Comparison of ENCODE assay signal across 8 cellular contexts in the genomic region with DNA sequence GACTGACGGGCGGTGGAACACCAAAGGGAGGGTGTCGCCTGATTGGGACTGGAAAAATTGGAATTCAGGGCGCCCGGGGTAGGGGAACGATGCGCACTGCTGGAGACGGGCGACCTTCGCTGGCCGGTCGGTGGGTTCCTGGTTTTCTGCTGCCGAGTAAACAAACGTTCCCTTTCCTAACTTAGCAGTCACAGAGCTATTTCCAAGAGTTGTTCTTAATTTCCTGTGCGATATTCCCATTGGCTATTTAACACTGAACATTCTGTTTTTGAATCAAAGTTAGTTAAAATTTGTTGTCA. TPM values are rescaled to one million over a fixed set of nuclear protein-coding genes. Genes with fewer than 3 reads are reported as not detected.
A peak's percentile ranks its signal among the peaks of the same experiment; 100 is the strongest.
DNase-seq lines count a peak whose midpoint lies in the region; ATAC-seq and TF ChIP-seq lines count a peak whose summit lies in the region.

No MANE protein-coding gene starts in this region.

- H3K4me1 ChIP-seq in BE2C (no peaks in the 10 kb centered on the region), adipocyte (ENCODE audit: control insufficient read depth, insufficient read depth, low read length) (no peaks in the 10 kb centered on the region), iPS-15b (ENCODE audit: control insufficient read depth, insufficient read depth, low read length) (no peaks in the 10 kb centered on the region)

- H3K9ac ChIP-seq in adipocyte (ENCODE audit: low read length), result peak overlapping the region; percentile 83
- peak overlapping the region; percentile 75 for H3K9ac ChIP-seq in iPS-15b (ENCODE audit: low read depth, low read length)

- H3K27ac Mint-ChIP-seq in stimulated activated effector memory CD8-positive, alpha-beta T cell treated with anti-CD3 and anti-CD28 coated beads, Interleukin-12 subunit alpha, Interleukin-12 subunit beta, amount 100 ng/mL, for 72 hours, result peak overlapping the region; percentile 98

- H3K27me3 ChIP-seq in BE2C, result no peaks in the 10 kb centered on the region
- no peaks in the 10 kb centered on the region for H3K27me3 ChIP-seq in adipocyte (replicated peaks; ENCODE audit: control insufficient read depth, insufficient read depth, low read length)
- H3K27me3 ChIP-seq in iPS-15b (ENCODE audit: control insufficient read depth, insufficient read depth, low read length), result no peaks in the 10 kb centered on the region

- peaks cover 21% of the 10 kb centered on the region for H3K36me3 Mint-ChIP-seq in stimulated activated effector memory CD8-positive, alpha-beta T cell treated with anti-CD3 and anti-CD28 coated beads, Interleukin-12 subunit alpha, Interleukin-12 subunit beta, amount 100 ng/mL, for 72 hours

- H3K4me3 Mint-ChIP-seq in stimulated activated effector memory CD8-positive, alpha-beta T cell treated with anti-CD3 and anti-CD28 coated beads, Interleukin-12 subunit alpha, Interleukin-12 subunit beta, amount 100 ng/mL, for 72 hours, result peak overlapping the region; percentile 98

- DNase-seq in BE2C (no peak), HK-2 (ENCODE audit: unreplicated experiment) (peak; percentile 29), adipocyte (ENCODE audit: low read depth) (peak; percentile 62)
- DNase-seq in stimulated activated effector memory CD8-positive, alpha-beta T cell treated with anti-CD3 and anti-CD28 coated beads, Interleukin-12 subunit alpha, Interleukin-12 subunit beta, amount 100 ng/mL, for 72 hours (ENCODE audit: low spot score in 2 of 2), result no peak
- DNase-seq in stimulated activated CD4-positive, alpha-beta T cell treated with anti-CD3 and anti-CD28 coated beads, Interleukin-1b, Interleukin-23, amount 100 ng/mL, for 48 hours, result no peak

- H3K36me3 ChIP-seq in BE2C (no peaks in the 10 kb centered on the region), adipocyte (ENCODE audit: control insufficient read depth, insufficient read depth, low read length, severe bottlenecking) (no peaks in the 10 kb centered on the region), iPS-15b (ENCODE audit: control insufficient read depth, insufficient read depth, low read length) (peaks cover 4% of the 10 kb centered on the region)

- ATAC-seq in GM19035 (IDR thresholded peaks at IDR 0.05; ENCODE audit: unreplicated experiment) (peak; percentile 14), HG03196 (IDR thresholded peaks at IDR 0.05; ENCODE audit: unreplicated experiment) (no peak)
- peak; percentile 3 for ATAC-seq in stimulated activated effector memory CD8-positive, alpha-beta T cell treated with anti-CD3 and anti-CD28 coated beads, Interleukin-12 subunit alpha, Interleukin-12 subunit beta, amount 100 ng/mL, for 72 hours

- H3K9me3 ChIP-seq in BE2C, result no peaks in the 10 kb centered on the region
- H3K9me3 ChIP-seq in adipocyte (ENCODE audit: control insufficient read depth, low read length), result no peaks in the 10 kb centered on the region
- no peaks in the 10 kb centered on the region for H3K9me3 ChIP-seq in iPS-15b (ENCODE audit: control insufficient read depth, insufficient read depth, low read length)

- no peaks in the 10 kb centered on the region for H3K9me3 Mint-ChIP-seq in stimulated activated effector memory CD8-positive, alpha-beta T cell treated with anti-CD3 and anti-CD28 coated beads, Interleukin-12 subunit alpha, Interleukin-12 subunit beta, amount 100 ng/mL, for 72 hours

- TF ChIP-seq CTCF in BE2C (IDR thresholded peaks at IDR 0.05; ENCODE audit: low read depth, low read length), result no peak

- H3K4me3 ChIP-seq in BE2C (ENCODE audit: low read depth, low read length) (peak overlapping the region; percentile 85), adipocyte (ENCODE audit: low read length) (peak overlapping the region; percentile 98), iPS-15b (ENCODE audit: low read depth, low read length) (peak overlapping the region; percentile 90)

- H3K4me1 Mint-ChIP-seq in stimulated activated effector memory CD8-positive, alpha-beta T cell treated with anti-CD3 and anti-CD28 coated beads, Interleukin-12 subunit alpha, Interleukin-12 subunit beta, amount 100 ng/mL, for 72 hours, result peaks cover 19% of the 10 kb centered on the region

RNA-seq across cellular contexts. Expression of gene C18orf54, which starts 0.7 kb away (rescaled TPM):
- 2.1 TPM for polyA plus RNA-seq in BE2C (2012; ENCODE audit: insufficient read depth, insufficient read length, low read depth)

RNA-seq across cellular contexts. Expression of gene STARD6, which starts 0.8 kb away (rescaled TPM):
- polyA plus RNA-seq in BE2C (2012; ENCODE audit: insufficient read depth, insufficient read length, low read depth), result not detected

Comparison
In these comparisons a context has a peak if more than half of its experiments do, and no peak if none do; other contexts are left out.
1. DNase-seq: peak in HK-2 (single experiment) and adipocyte (single experiment); none in BE2C (single experiment), stimulated activated effector memory CD8-positive, alpha-beta T cell treated with anti-CD3 and anti-CD28 coated beads, Interleukin-12 subunit alpha, Interleukin-12 subunit beta, amount 100 ng/mL, for 72 hours (0 of 2) and stimulated activated CD4-positive, alpha-beta T cell treated with anti-CD3 and anti-CD28 coated beads, Interleukin-1b, Interleukin-23, amount 100 ng/mL, for 48 hours (single experiment).
2. Peak in every context shown above with its lines, with median percentiles within 50 percentile points of each other: H3K4me3 ChIP-seq.